ENCODE assay signal across 8 cellular contexts in genomic region chr3:48088056-48088748, GRCh38.
DNase-seq lines count a peak whose midpoint lies in the region; ATAC-seq and TF ChIP-seq lines count a peak whose summit lies in the region.

No MANE protein-coding gene starts in this region.

- ATAC-seq in HG02623 (IDR thresholded peaks at IDR 0.05; ENCODE audit: unreplicated experiment) = peak; percentile 16

- H3K36me3 ChIP-seq in kidney epithelial cell (ENCODE audit: control insufficient read depth, insufficient read depth, low read length) = no peaks in the 10 kb centered on the region

- H3K27me3 Mint-ChIP-seq in MCF 10A (ENCODE audit: insufficient read depth, unreplicated experiment) = no peaks in the 10 kb centered on the region

- H3K4me3 ChIP-seq in kidney epithelial cell (ENCODE audit: low read depth, low read length) = peak overlapping the region; percentile 93

- CTCF ChIA-PET in MCF 10A (lab: Yijun Ruan, JAX) = interaction anchor here (0.7 to 2.0 kb wide), 8 partner anchors 20 to 106 kb away, joined by 3 to 18 read pairs (median 4); no protein-coding TSS in a partner anchor

- H3K4me3 Mint-ChIP-seq in MCF 10A (ENCODE audit: unreplicated experiment) = peak overlapping the region; percentile 96

- POLR2A ChIA-PET in MCF 10A (lab: Yijun Ruan, JAX) = interaction anchor here (0.5 to 5.0 kb wide), 35 partner anchors 8 to 805 kb away, joined by 3 to 41 read pairs (median 4); partner anchors contain the start of genes CCDC51, CDC25A, ELP6 and KIF9

- intact Hi-C loops in MCF 10A (cut with micrococcal nuclease) = loop anchor here (5.0 to 10.0 kb wide), 2 partner anchors 73 to 96 kb away; partner anchors contain the start of gene MAP4

- H3K27me3 ChIP-seq in kidney epithelial cell (ENCODE audit: control insufficient read depth, insufficient read depth, low read length) = no peaks in the 10 kb centered on the region

- H3K36me3 Mint-ChIP-seq in MCF 10A (ENCODE audit: insufficient read depth, unreplicated experiment) = peaks cover 30% of the 10 kb centered on the region

- peaks cover 28% of the 10 kb centered on the region for H3K4me1 Mint-ChIP-seq in MCF 10A (ENCODE audit: insufficient read depth, unreplicated experiment)

- TF ChIP-seq CTCF in MCF 10A (IDR thresholded peaks at IDR 0.05; ENCODE audit: unreplicated experiment) = no peak
- no peak for TF ChIP-seq CTCF in kidney epithelial cell (IDR thresholded peaks at IDR 0.05; ENCODE audit: insufficient read depth, low read length, poor library complexity, severe bottlenecking)
- no peak for TF ChIP-seq CTCF in GM10266 (IDR thresholded peaks at IDR 0.05; ENCODE audit: control insufficient read depth, insufficient read depth, low read depth, missing control alignments)

- H3K9me3 Mint-ChIP-seq in MCF 10A (ENCODE audit: unreplicated experiment) = no peaks in the 10 kb centered on the region

- H3K27ac Mint-ChIP-seq in MCF 10A (ENCODE audit: low read depth, unreplicated experiment) = peak overlapping the region; percentile 94

- no TSS peak for BruUV-seq in MCF 10A (replicated peaks; lab: Mats Ljungman, UMichigan)

- peak in 3 of 4 experiments; percentile 1 to 46 (median 9) for DNase-seq in activated CD4-positive, CD25-positive, alpha-beta regulatory T cell (lab: John Stamatoyannopoulos, UW)
- no peak for DNase-seq in activated CD4-positive, CD25-positive, alpha-beta regulatory T cell treated with anti-CD3 and anti-CD28 coated beads, Interleukin-2, amount 50 U/mL, for 72 hours
- DNase-seq in MCF 10A (ENCODE audit: unreplicated experiment) (peak; percentile 49), kidney epithelial cell (ENCODE audit: low read depth) (no peak), GM10266 (ENCODE audit: extremely low spot score) (no peak)
- DNase-seq in stimulated activated naive CD4-positive, alpha-beta T cell treated with Interleukin-2 at 50 U/mL for 16 hours (lab: John Stamatoyannopoulos, UW) = peak; percentile 14

TF ChIP-seq in PFSK-1, 5 proteins besides CTCF, POLR2A, EP300 and RAD21:
- TF ChIP-seq REST (IDR thresholded peaks at IDR 0.05; ENCODE audit: insufficient read depth in 1 of 2, low read depth in 2 of 2, low read length in 2 of 2) (no peak), SIN3A (IDR thresholded peaks at IDR 0.05; ENCODE audit: borderline replicate concordance, insufficient read depth, low read length) (peak; percentile 7; the same call in 1 of the 2 replicates)

Comparison
In these comparisons a context has a peak if more than half of its experiments do, and no peak if none do; other contexts are left out.
1. DNase-seq: peak in activated CD4-positive, CD25-positive, alpha-beta regulatory T cell (3 of 4), MCF 10A (single experiment) and stimulated activated naive CD4-positive, alpha-beta T cell treated with Interleukin-2 at 50 U/mL for 16 hours (single experiment); none in activated CD4-positive, CD25-positive, alpha-beta regulatory T cell treated with anti-CD3 and anti-CD28 coated beads, Interleukin-2, amount 50 U/mL, for 72 hours (single experiment), kidney epithelial cell (single experiment) and GM10266 (single experiment).